ENCODE assay signal across 18 cellular contexts in the genomic region with DNA sequence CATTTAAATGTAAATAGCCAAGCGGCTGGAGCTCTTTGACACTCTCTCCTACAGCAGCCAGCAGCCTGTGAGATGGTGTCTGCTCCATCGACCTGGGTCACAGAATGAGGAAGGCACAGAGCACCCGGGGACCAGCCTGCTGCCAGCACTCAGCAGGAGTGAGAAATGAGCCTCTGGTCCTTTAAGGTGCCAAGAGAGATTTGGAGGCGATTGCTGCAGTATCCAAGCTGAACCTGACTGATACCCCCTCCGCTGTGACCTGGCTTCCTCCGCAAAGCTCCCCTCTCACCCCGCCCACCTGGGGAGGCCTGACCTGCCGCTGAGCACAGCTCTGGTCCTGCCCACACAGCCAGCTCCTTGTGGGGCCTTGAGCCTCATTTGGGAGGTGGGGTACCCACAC. TPM values are rescaled to one million over a fixed set of nuclear protein-coding genes. Genes with fewer than 3 reads are reported as not detected.
DNase-seq lines count a peak whose midpoint lies in the region; ATAC-seq and TF ChIP-seq lines count a peak whose summit lies in the region.
"Had no signal": no experiment of that assay in that cellular context is flagged by ENCODE, and none has a peak within 500 bp of the region (broad histone marks: within the 10 kb centered on the region; RNA-seq: fewer than 3 reads in every experiment).

No MANE protein-coding gene starts in this region.

- H3K9me3 Mint-ChIP-seq in CD8-positive, alpha-beta memory T cell: no peaks in the 10 kb centered on the region
- H3K9me3 Mint-ChIP-seq in WTC11 (no peaks in the 10 kb centered on the region), immature natural killer cell (no peaks in the 10 kb centered on the region), nephron progenitor cell (no peaks in the 10 kb centered on the region)

- H3K4me1 Mint-ChIP-seq in CD8-positive, alpha-beta memory T cell: peaks cover 47 to 58% (median 51%) of the 10 kb centered on the region in 3 donors
- peaks cover 57% of the 10 kb centered on the region for H3K4me1 Mint-ChIP-seq in WTC11
- H3K4me1 Mint-ChIP-seq in immature natural killer cell: peaks cover 49 to 56% of the 10 kb centered on the region in 2 donors
- H3K4me1 Mint-ChIP-seq in nephron progenitor cell: peaks cover 22% of the 10 kb centered on the region

- ATAC-seq in WTC11: peak; percentile 63
- ATAC-seq: activated CD4-positive, CD25-positive, alpha-beta regulatory T cell treated with anti-CD3 and anti-CD28 coated beads, Interleukin-2, amount 50 U/mL, for 24 hours; gastroesophageal sphincter; SK-N-SH treated with all-trans-retinoic acid at 6 μM for 48 hours had no signal

- TF ChIP-seq CTCF in WTC11 (IDR thresholded peaks at IDR 0.05): no peak
- TF ChIP-seq CTCF in nephron progenitor cell (IDR thresholded peaks at IDR 0.05): no peak

- peak overlapping the region in 6 of 8 donors; percentile 39 to 92 (median 70) for H3K27ac Mint-ChIP-seq in CD8-positive, alpha-beta memory T cell
- H3K27ac Mint-ChIP-seq in WTC11 (peak overlapping the region; percentile 84), immature natural killer cell (peak overlapping the region in 5 of 6 donors; percentile 35 to 86 (median 57)), nephron progenitor cell (no peak overlapping the region)

- CTCF ChIA-PET in CD8-positive, alpha-beta memory T cell (lab: Charles Lee): interaction anchor here (1.2 to 1.3 kb wide), 2 partner anchors 43 to 49 kb away, joined by 3 to 4 read pairs; no protein-coding TSS in a partner anchor
- CTCF ChIA-PET in WTC11 (lab: Charles Lee): interaction anchor here (0.7 to 1.9 kb wide), 10 partner anchors 9 to 219 kb away, joined by 3 to 13 read pairs (median 5); no protein-coding TSS in a partner anchor

- no peaks in the 10 kb centered on the region for H3K27me3 Mint-ChIP-seq in CD8-positive, alpha-beta memory T cell
- no peaks in the 10 kb centered on the region for H3K27me3 Mint-ChIP-seq in WTC11 (ENCODE audit: low read depth)
- H3K27me3 Mint-ChIP-seq in immature natural killer cell (ENCODE audit: low read depth in 3 of 3): peaks cover 0 to 2% (median 0%) of the 10 kb centered on the region in 3 donors
- H3K27me3 Mint-ChIP-seq in nephron progenitor cell (ENCODE audit: low read depth, poor library complexity): peaks cover 41% of the 10 kb centered on the region

- H3K36me3 Mint-ChIP-seq in CD8-positive, alpha-beta memory T cell: peaks cover 0 to 67% (median 7%) of the 10 kb centered on the region in 3 donors
- H3K36me3 Mint-ChIP-seq in WTC11 (no peaks in the 10 kb centered on the region), immature natural killer cell (peaks cover 0 to 8% (median 0%) of the 10 kb centered on the region in 3 donors), nephron progenitor cell (ENCODE audit: low read depth) (no peaks in the 10 kb centered on the region)

- H3K27ac ChIP-seq in CD8-positive, alpha-beta memory T cell (ENCODE audit: low read depth, low read length): no peak overlapping the region
- H3K27ac ChIP-seq: 22Rv1, C4-2B had no signal

- no peaks in the 10 kb centered on the region for H3K27me3 ChIP-seq in CD8-positive, alpha-beta memory T cell (ENCODE audit: insufficient read depth, low read length, poor library complexity, severe bottlenecking)

- H3K4me1 ChIP-seq in CD8-positive, alpha-beta memory T cell (ENCODE audit: insufficient read depth, low read length): peaks cover 41% of the 10 kb centered on the region
- H3K4me1 ChIP-seq: HAP-1 had no signal

- H3K4me3 Mint-ChIP-seq in CD8-positive, alpha-beta memory T cell: peak overlapping the region in 4 of 7 donors; percentile 31 to 50 (median 45)
- H3K4me3 Mint-ChIP-seq in WTC11 (peak overlapping the region; percentile 29; the same call in 1 of the 2 replicates), immature natural killer cell (no peak overlapping the region), nephron progenitor cell (no peak overlapping the region)

- DNase-seq in NCI-H1092 treated with DMSO at 0.1 percent for 48 hours (lab: John Stamatoyannopoulos, UW) (peak; percentile 73), NCI-H1092 (lab: John Stamatoyannopoulos, UW) (no peak), WTC11 (ENCODE audit: low spot score) (no peak), immature natural killer cell (no peak), NCI-H1694 (lab: John Stamatoyannopoulos, UW) (no peak), nephron progenitor cell (no peak)
- no peak for DNase-seq in CD8-positive, alpha-beta memory T cell
- DNase-seq in activated CD4-positive, CD25-positive, alpha-beta regulatory T cell treated with anti-CD3 and anti-CD28 coated beads, Interleukin-2, amount 50 U/mL, for 72 hours: no peak
- DNase-seq: activated CD8-positive, alpha-beta memory T cell treated with anti-CD3 and anti-CD28 coated beads, Interleukin-2, amount 50 U/mL, for 48 hours; amygdala; EL; OCI-M1 had no signal

- no peaks in the 10 kb centered on the region for H3K9me3 ChIP-seq in CD8-positive, alpha-beta memory T cell (ENCODE audit: low read length)
- H3K9me3 ChIP-seq: gastroesophageal sphincter, HAP-1 had no signal

- peaks cover 5% of the 10 kb centered on the region for H3K36me3 ChIP-seq in CD8-positive, alpha-beta memory T cell (ENCODE audit: insufficient read depth, low read length)
- H3K36me3 ChIP-seq: gastroesophageal sphincter, HAP-1 had no signal

- no peak overlapping the region for H3K4me3 ChIP-seq in CD8-positive, alpha-beta memory T cell (ENCODE audit: low read length)
- H3K4me3 ChIP-seq: gastroesophageal sphincter, HAP-1 had no signal

- POLR2A ChIA-PET in CD8-positive, alpha-beta memory T cell (lab: Charles Lee): interaction anchor here (0.6 kb wide), 1 partner anchor 70 kb away, joined by 10 read pairs; no protein-coding TSS in a partner anchor
- POLR2A ChIA-PET in WTC11 (lab: Charles Lee): interaction anchor here (1.3 to 1.8 kb wide), 2 partner anchors 9 to 17 kb away, joined by 4 to 5 read pairs; no protein-coding TSS in a partner anchor

TF ChIP-seq in WTC11, 78 proteins besides CTCF, POLR2A, EP300 and RAD21:
- TF ChIP-seq, protein P1, sequence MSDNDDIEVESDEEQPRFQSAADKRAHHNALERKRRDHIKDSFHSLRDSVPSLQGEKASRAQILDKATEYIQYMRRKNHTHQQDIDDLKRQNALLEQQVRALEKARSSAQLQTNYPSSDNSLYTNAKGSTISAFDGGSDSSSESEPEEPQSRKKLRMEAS (CRISPR knock-in tag; IDR thresholded peaks at IDR 0.05): peak; percentile 28; the same call in 1 of the 2 replicates
- TF ChIP-seq ZNF396 (CRISPR knock-in tag; IDR thresholded peaks at IDR 0.05; ENCODE audit: borderline replicate concordance): no peak
- 0 out of 2 replicates have a peak, but pooled peaks have one; percentile 13 for TF ChIP-seq ZNF423 (CRISPR knock-in tag; IDR thresholded peaks at IDR 0.05)
- no peak for TF ChIP-seq SMAD4 (CRISPR knock-in tag; IDR thresholded peaks at IDR 0.05)
TF ChIP-seq in WTC11: peak in this region for 2.

RNA-seq across cellular contexts. Expression of gene ATP2A3, which starts 7.7 kb away (rescaled TPM):
- 100 to 1,000 TPM; 108 to 111 TPM for total RNA-seq in CD8-positive, alpha-beta memory T cell
- 105 TPM for polyA plus RNA-seq in CD8-positive, alpha-beta memory T cell
- total RNA-seq in WTC11 (2021): 35.6 to 39.1 TPM (median 37.8 TPM) in 3 replicates
- 100 to 1,000 TPM in 1 of 3 donors, 10 to 100 TPM in 2; 29.6 to 116 (median 35.1) TPM for polyA plus RNA-seq in immature natural killer cell

RNA-seq across cellular contexts. Expression of gene P2RX1, which starts 40.3 kb away (rescaled TPM):
- under 1 TPM; 0.13 to 0.22 TPM for total RNA-seq in CD8-positive, alpha-beta memory T cell
- polyA plus RNA-seq in CD8-positive, alpha-beta memory T cell: not detected
- 0.07 TPM in 1 of 3 replicates, not detected in the others for total RNA-seq in WTC11 (2021)
- under 1 TPM in 1 of 3 donors, not detected in 2; 0.33 TPM for polyA plus RNA-seq in immature natural killer cell

Comparison
In these comparisons a context has a peak if more than half of its experiments do, and no peak if none do; other contexts are left out.
1. H3K4me3 Mint-ChIP-seq: peak in CD8-positive, alpha-beta memory T cell (4 of 7) and WTC11 (single experiment); none in immature natural killer cell (0 of 5) and nephron progenitor cell (single experiment).